1 cellular context compared by ENCODE assay signal in genomic region chr3:184261270-184262165, GRCh38.
TF ChIP-seq lines count a peak whose summit lies in the region.

TSS of gene CAMK2N2 (minus strand) at chr3:184261553. CDS start at chr3:184261285, 268 bp downstream.

TF ChIP-seq in endothelial cell of umbilical vein, 7 proteins besides CTCF, POLR2A, EP300 and RAD21 (continued from another document):
- no peak for TF ChIP-seq JUN (IDR thresholded peaks at IDR 0.05; ENCODE audit: borderline replicate concordance, insufficient read depth, insufficient read length, low read depth)
